ENCODE assay signal across 1 cellular context in genomic region chr1:43475611-43476401, GRCh38.
TF ChIP-seq lines count a peak whose summit lies in the region.

No MANE protein-coding gene starts in this region.

TF ChIP-seq in IMR-90, 13 proteins besides CTCF, POLR2A, EP300 and RAD21:
- TF ChIP-seq CEBPB (IDR thresholded peaks at IDR 0.05; ENCODE audit: low read depth, low read length) = 0 out of 2 replicates have a peak, but pooled peaks have one; percentile 48
